In genomic region chr16:14198603-14199002, GRCh38 we compare ENCODE assay signal across 24 cellular contexts.
"Had no signal": no experiment of that assay in that cellular context is flagged by ENCODE, and none has a peak within 500 bp of the region (broad histone marks: within the 10 kb centered on the region; RNA-seq: fewer than 3 reads in every experiment).

No MANE protein-coding gene starts in this region.

- H3K27ac ChIP-seq: brain microvascular endothelial cell, cardiac muscle cell, VCaP had no signal

- H3K36me3 ChIP-seq: brain microvascular endothelial cell, cardiac muscle cell had no signal

- H3K27me3 Mint-ChIP-seq: activated CD4-positive, alpha-beta memory T cell treated with anti-CD3 and anti-CD28 coated beads, Interleukin-2, amount 10 ng/mL, durations not matched to agents 7 days and 5 days; activated CD4-positive, alpha-beta T cell treated with anti-CD3 and anti-CD28 coated beads, Interleukin-2, amount 10 ng/mL, durations not matched to agents 7 days and 5 days; activated naive CD8-positive, alpha-beta T cell; activated T-helper 17 cell treated with anti-CD3 and anti-CD28 coated beads, Interleukin-2, amount 50 U/mL, for 72 hours; T-cell had no signal

- H3K4me3 Mint-ChIP-seq: activated CD4-positive, alpha-beta memory T cell treated with anti-CD3 and anti-CD28 coated beads, Interleukin-2, amount 10 ng/mL, durations not matched to agents 7 days and 5 days; activated CD4-positive, alpha-beta T cell treated with anti-CD3 and anti-CD28 coated beads, Interleukin-2, amount 10 ng/mL, durations not matched to agents 7 days and 5 days; activated naive CD4-positive, alpha-beta T cell treated with anti-CD3 and anti-CD28 coated beads for 36 hours; activated naive CD8-positive, alpha-beta T cell; activated T-helper 17 cell treated with anti-CD3 and anti-CD28 coated beads, Interleukin-2, amount 50 U/mL, for 72 hours; T-cell had no signal

- ATAC-seq: activated T-helper 17 cell treated with anti-CD3 and anti-CD28 coated beads, Interleukin-2, amount 50 U/mL, for 72 hours; PC-3; T-cell had no signal

- H3K9me3 Mint-ChIP-seq: activated CD4-positive, alpha-beta memory T cell treated with anti-CD3 and anti-CD28 coated beads, Interleukin-2, amount 10 ng/mL, durations not matched to agents 7 days and 5 days; activated CD4-positive, alpha-beta T cell treated with anti-CD3 and anti-CD28 coated beads, Interleukin-2, amount 10 ng/mL, durations not matched to agents 7 days and 5 days; activated naive CD4-positive, alpha-beta T cell treated with anti-CD3 and anti-CD28 coated beads for 36 hours; activated T-helper 17 cell treated with anti-CD3 and anti-CD28 coated beads, Interleukin-2, amount 50 U/mL, for 72 hours; T-cell had no signal

- DNase-seq: activated CD4-positive, alpha-beta memory T cell treated with anti-CD3 and anti-CD28 coated beads, Interleukin-2, amount 10 ng/mL, durations not matched to agents 7 days and 5 days; activated CD4-positive, alpha-beta T cell treated with anti-CD3 and anti-CD28 coated beads, Interleukin-2, amount 10 ng/mL, durations not matched to agents 7 days and 5 days; activated CD4-positive, CD25-positive, alpha-beta regulatory T cell; activated gamma-delta T cell; activated naive CD4-positive, alpha-beta T cell treated with anti-CD3 and anti-CD28 coated beads for 36 hours; activated T-cell treated with anti-CD3 and anti-CD28 coated beads for 4 hours; activated T-cell treated with anti-CD3 and anti-CD28 coated beads, Interleukin-2, amount 50 U/mL, for 48 hours; amygdala; brain microvascular endothelial cell; NCI-H1048; NCI-H1694; NCI-H2029; NCI-H2107; NCI-H345; NCI-H510A; NCI-H526 treated with DMSO at 0.1 percent for 48 hours; NCI-H82; PC-3; SHP77 treated with DMSO at 0.1 percent for 48 hours; T-cell had no signal

- H3K4me3 ChIP-seq: cardiac muscle cell had no signal

- H3K27ac Mint-ChIP-seq: activated CD4-positive, alpha-beta memory T cell treated with anti-CD3 and anti-CD28 coated beads, Interleukin-2, amount 10 ng/mL, durations not matched to agents 7 days and 5 days; activated CD4-positive, alpha-beta T cell treated with anti-CD3 and anti-CD28 coated beads, Interleukin-2, amount 10 ng/mL, durations not matched to agents 7 days and 5 days; activated naive CD4-positive, alpha-beta T cell treated with anti-CD3 and anti-CD28 coated beads for 36 hours; activated naive CD8-positive, alpha-beta T cell; activated T-helper 17 cell treated with anti-CD3 and anti-CD28 coated beads, Interleukin-2, amount 50 U/mL, for 72 hours had no signal
